Comparison of ENCODE assay signal across 26 cellular contexts in the genomic region with DNA sequence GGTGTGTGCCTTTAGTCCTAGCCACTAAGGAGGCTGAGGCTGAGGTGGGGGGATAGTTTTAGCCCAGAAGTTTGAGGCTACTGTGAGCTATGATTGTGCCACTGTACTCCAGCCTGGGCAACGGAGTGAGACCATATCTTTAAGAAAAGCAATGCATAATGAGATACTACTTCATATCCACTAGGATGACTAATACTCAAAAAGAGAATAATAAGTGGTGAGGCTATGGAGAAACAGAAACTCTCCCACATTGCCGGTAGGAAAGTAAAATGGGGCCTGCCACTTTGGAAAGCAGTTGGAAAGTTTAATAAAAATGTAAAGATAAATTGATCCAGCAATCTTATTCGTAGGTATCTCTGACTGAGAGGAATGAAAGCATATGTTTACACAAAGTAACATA. TPM values are rescaled to one million over a fixed set of nuclear protein-coding genes. Genes with fewer than 3 reads are reported as not detected.
DNase-seq lines count a peak whose midpoint lies in the region; ATAC-seq, FAIRE-seq and TF ChIP-seq lines count a peak whose summit lies in the region.
"Had no signal": no experiment of that assay in that cellular context is flagged by ENCODE, and none has a peak within 500 bp of the region (broad histone marks: within the 10 kb centered on the region; RNA-seq: fewer than 3 reads in every experiment).

No MANE protein-coding gene starts in this region.

- ATAC-seq in HG02623 (IDR thresholded peaks at IDR 0.05; ENCODE audit: unreplicated experiment): no peak
- ATAC-seq in heart right ventricle: no peak
- ATAC-seq: GM12878, HCT116, HepG2, K562, Panc1 had no signal

- no peak for FAIRE-seq in astrocyte (lab: Jason Lieb, UNC)
- FAIRE-seq: D721Med, GM12878, HepG2, K562 had no signal

- H3K79me2 ChIP-seq in astrocyte (ENCODE audit: insufficient read depth, low read length): no peaks in the 10 kb centered on the region

- TF ChIP-seq CTCF in astrocyte (IDR thresholded peaks at IDR 0.05; ENCODE audit: insufficient read depth, low read depth, low read length) (no peak), endodermal cell (conservative IDR thresholded peaks at IDR 0.05) (no peak), heart right ventricle (IDR thresholded peaks at IDR 0.05) (no peak)

- H3K36me3 Mint-ChIP-seq in astrocyte (ENCODE audit: low read depth, unreplicated experiment) (no peaks in the 10 kb centered on the region), endodermal cell (ENCODE audit: low read depth) (no peaks in the 10 kb centered on the region)
- H3K36me3 Mint-ChIP-seq: CD4-positive, CD25-positive, alpha-beta regulatory T cell had no signal

- no peak overlapping the region for H2AFZ ChIP-seq in astrocyte (ENCODE audit: low read depth, low read length)

- H3K9me3 Mint-ChIP-seq in astrocyte (ENCODE audit: unreplicated experiment): no peaks in the 10 kb centered on the region
- no peaks in the 10 kb centered on the region for H3K9me3 Mint-ChIP-seq in endodermal cell
- H3K9me3 Mint-ChIP-seq: CD4-positive, CD25-positive, alpha-beta regulatory T cell had no signal

- intact Hi-C loops in heart right ventricle (cut with DNase I): loop anchor here in 2 of 10 donors (5.0 kb wide), 1 partner anchor 121 kb away; no protein-coding TSS in a partner anchor

- WGBS in endodermal cell (ENCODE audit: insufficient coverage in 1 of 2, insufficient read length in 1 of 2), 2 experiments: 93 to 94% methylated on average over 2 of the region's 3 CpGs
- 83 to 95% methylated on average over 3 of the region's 3 CpGs for WGBS in heart right ventricle, 2 donors

- no peaks in the 10 kb centered on the region for H3K4me1 ChIP-seq in astrocyte (ENCODE audit: insufficient read depth, low read length)
- no peaks in the 10 kb centered on the region for H3K4me1 ChIP-seq in endodermal cell (ENCODE audit: control insufficient read depth, insufficient read depth, low read length)
- no peaks in the 10 kb centered on the region for H3K4me1 ChIP-seq in heart right ventricle

- DNase-seq in Daoy (ENCODE audit: low read depth) (peak; percentile 6), HT1080 (ENCODE audit: low read depth) (peak; percentile 16), astrocyte (ENCODE audit: low read depth) (peak; percentile 13), kidney tubule cell (ENCODE audit: low spot score) (peak; percentile 43), endodermal cell (no peak), heart right ventricle (no peak)
- no peak for DNase-seq in stimulated activated CD4-positive, alpha-beta T cell treated with anti-CD3 and anti-CD28 coated beads, Interleukin-15, amount 100 ng/mL, for 24 hours
- DNase-seq: CD4-positive, CD25-positive, alpha-beta regulatory T cell; GDM1; MG63; NCI-H2029; NCI-H446 treated with DMSO at 0.1 percent for 48 hours; NCI-H526 treated with DMSO at 0.1 percent for 48 hours; SHP77 treated with DMSO at 0.1 percent for 48 hours had no signal

- H3K9me3 ChIP-seq in astrocyte (ENCODE audit: insufficient read depth, low read depth, low read length): no peaks in the 10 kb centered on the region
- no peaks in the 10 kb centered on the region for H3K9me3 ChIP-seq in endodermal cell (ENCODE audit: control insufficient read depth, low read length)
- H3K9me3 ChIP-seq in heart right ventricle: no peaks in the 10 kb centered on the region
- H3K9me3 ChIP-seq: BLaER1, MG63 had no signal

- no peaks in the 10 kb centered on the region for H3K27me3 ChIP-seq in astrocyte (ENCODE audit: insufficient read depth, low read length)
- H3K27me3 ChIP-seq in endodermal cell (ENCODE audit: control insufficient read depth, insufficient read depth, low read length, poor library complexity, severe bottlenecking): no peaks in the 10 kb centered on the region
- peaks cover 0 to 8% (median 0%) of the 10 kb centered on the region in 7 donors for H3K27me3 ChIP-seq in heart right ventricle
- H3K27me3 ChIP-seq: BLaER1, MG63 had no signal

- H3K27me3 Mint-ChIP-seq in astrocyte (ENCODE audit: low read depth, unreplicated experiment) (no peaks in the 10 kb centered on the region), endodermal cell (ENCODE audit: insufficient read depth) (no peaks in the 10 kb centered on the region)

- H3K4me3 ChIP-seq in astrocyte (ENCODE audit: insufficient read depth, low read depth, low read length): no peak overlapping the region
- no peak overlapping the region for H3K4me3 ChIP-seq in endodermal cell (ENCODE audit: low read length)
- H3K4me3 ChIP-seq in heart right ventricle: no peak overlapping the region
- H3K4me3 ChIP-seq: BLaER1, GM12878, K562, MG63 had no signal

- no peak overlapping the region for H3K4me3 Mint-ChIP-seq in astrocyte (ENCODE audit: unreplicated experiment)
- H3K4me3 Mint-ChIP-seq in endodermal cell: no peak overlapping the region
- H3K4me3 Mint-ChIP-seq: CD4-positive, CD25-positive, alpha-beta regulatory T cell had no signal

- H3K27ac Mint-ChIP-seq in astrocyte (ENCODE audit: unreplicated experiment): no peak overlapping the region
- no peak overlapping the region for H3K27ac Mint-ChIP-seq in endodermal cell

- no peaks in the 10 kb centered on the region for H4K20me1 ChIP-seq in astrocyte (ENCODE audit: insufficient read depth, low read length)
- H4K20me1 ChIP-seq: BLaER1 had no signal

- H3K4me1 Mint-ChIP-seq in astrocyte (ENCODE audit: low read depth, unreplicated experiment) (peaks cover 2% of the 10 kb centered on the region), endodermal cell (no peaks in the 10 kb centered on the region)
- H3K4me1 Mint-ChIP-seq: CD4-positive, CD25-positive, alpha-beta regulatory T cell had no signal

- H3K27ac ChIP-seq in astrocyte (ENCODE audit: low read depth, low read length) (no peak overlapping the region), endodermal cell (ENCODE audit: low read depth, low read length) (no peak overlapping the region), heart right ventricle (no peak overlapping the region)
- H3K27ac ChIP-seq: BLaER1 had no signal

- H3K9ac ChIP-seq in astrocyte (ENCODE audit: low read length) (no peak overlapping the region), endodermal cell (ENCODE audit: extremely low read depth, low read length, poor library complexity, severe bottlenecking) (no peak overlapping the region)
- H3K9ac ChIP-seq: BLaER1 had no signal

- H3K4me2 ChIP-seq in astrocyte (ENCODE audit: low read length): no peak overlapping the region

- H3K36me3 ChIP-seq in astrocyte (ENCODE audit: insufficient read depth, low read length) (no peaks in the 10 kb centered on the region), endodermal cell (ENCODE audit: control insufficient read depth, insufficient read depth, low read length) (no peaks in the 10 kb centered on the region), heart right ventricle (no peaks in the 10 kb centered on the region)
- H3K36me3 ChIP-seq: BLaER1, MG63 had no signal

RNA-seq across cellular contexts. Expression of gene NPIPB2, which starts 4.6 kb away (rescaled TPM):
- total RNA-seq in Daoy (2014; rRNA removed; shearing (Covaris generic)): not detected in 2 replicates
- total RNA-seq in HT1080 (2014; rRNA removed; shearing (Covaris generic)): 0.34 and 1.0 TPM in 2 replicates
- polyA plus RNA-seq in HT1080 (2015; cell fraction: cytosol; rRNA removed): 0.67 and 4.5 TPM in 2 replicates
- 11.7 and 14.1 TPM in 2 replicates for polyA plus RNA-seq in HT1080 (2015; cell fraction: nucleus; rRNA removed)
- 7.8 and 10.3 TPM in 2 replicates for total RNA-seq in astrocyte
- total RNA-seq in endodermal cell: 10 to 100 TPM; 10.2 to 15.0 TPM
- polyA plus RNA-seq in endodermal cell (2013, experiment 1 of 2): 3.9 TPM
- polyA plus RNA-seq in endodermal cell (2013, experiment 2 of 2): 4.0 TPM
- total RNA-seq in heart right ventricle: 1 to 10 TPM; 1.2 to 4.7 (median 2.3) TPM
- polyA plus RNA-seq in heart right ventricle: 1 to 10 TPM; 3.7 to 8.9 TPM

RNA-seq across cellular contexts. Expression of gene TNFRSF17, which starts 18.6 kb away (rescaled TPM):
- total RNA-seq in Daoy (2014; rRNA removed; shearing (Covaris generic)): not detected in 2 replicates
- total RNA-seq in HT1080 (2014; rRNA removed; shearing (Covaris generic)): not detected in 2 replicates
- not detected in 2 replicates for polyA plus RNA-seq in HT1080 (2015; cell fraction: cytosol; rRNA removed)
- not detected in 2 replicates for polyA plus RNA-seq in HT1080 (2015; cell fraction: nucleus; rRNA removed)
- not detected in 2 replicates for total RNA-seq in astrocyte
- total RNA-seq in endodermal cell: not detected
- polyA plus RNA-seq in endodermal cell (2013, experiment 1 of 2): not detected
- not detected for polyA plus RNA-seq in endodermal cell (2013, experiment 2 of 2)
- not detected for total RNA-seq in heart right ventricle
- polyA plus RNA-seq in heart right ventricle: not detected
- total RNA-seq: A172; CD4-positive, CD25-positive, alpha-beta regulatory T cell; H4; HepG2; HT-29; K562; LHCN-M2 had no signal
- polyA plus RNA-seq: CD4-positive, CD25-positive, alpha-beta regulatory T cell; HepG2; K562 had no signal

RNA-seq across cellular contexts. Expression of gene SNX29, which starts 30.1 kb away (rescaled TPM):
- total RNA-seq in Daoy (2014; rRNA removed; shearing (Covaris generic)): 3.0 and 7.2 TPM in 2 replicates
- 5.4 and 6.1 TPM in 2 replicates for total RNA-seq in HT1080 (2014; rRNA removed; shearing (Covaris generic))
- 4.1 and 5.1 TPM in 2 replicates for polyA plus RNA-seq in HT1080 (2015; cell fraction: cytosol; rRNA removed)
- 5.4 and 6.6 TPM in 2 replicates for polyA plus RNA-seq in HT1080 (2015; cell fraction: nucleus; rRNA removed)
- total RNA-seq in astrocyte (11.3 and 14.8 TPM in 2 replicates), endodermal cell (10 to 100 TPM; 11.0 to 18.3 TPM), heart right ventricle (10 to 100 TPM; 10.8 to 23.9 (median 14.0) TPM)
- 7.4 TPM for polyA plus RNA-seq in endodermal cell (2013, experiment 1 of 2)
- polyA plus RNA-seq in endodermal cell (2013, experiment 2 of 2): 6.9 TPM
- polyA plus RNA-seq in heart right ventricle: 1 to 10 TPM; 2.1 to 2.8 TPM

RNA-seq across cellular contexts. Expression of gene GSPT1, which starts 30.7 kb away (rescaled TPM):
- 114 TPM in 2 replicates for total RNA-seq in Daoy (2014; rRNA removed; shearing (Covaris generic))
- 86.2 and 94.1 TPM in 2 replicates for total RNA-seq in HT1080 (2014; rRNA removed; shearing (Covaris generic))
- polyA plus RNA-seq in HT1080 (2015; cell fraction: cytosol; rRNA removed): 147 and 178 TPM in 2 replicates
- polyA plus RNA-seq in HT1080 (2015; cell fraction: nucleus; rRNA removed): 237 and 258 TPM in 2 replicates
- total RNA-seq in astrocyte (165 and 173 TPM in 2 replicates), endodermal cell (100 to 1,000 TPM; 110 to 115 TPM), heart right ventricle (100 to 1,000 TPM in 3 of 10 donors, 10 to 100 TPM in 7; 85.5 to 117 (median 95.1) TPM)
- 94.4 TPM for polyA plus RNA-seq in endodermal cell (2013, experiment 1 of 2)
- 97.2 TPM for polyA plus RNA-seq in endodermal cell (2013, experiment 2 of 2)
- polyA plus RNA-seq in heart right ventricle: 10 to 100 TPM; 17.0 to 54.2 TPM

Comparison
In these comparisons a context has a peak if more than half of its experiments do, and no peak if none do; other contexts are left out.
1. DNase-seq: peak in Daoy (single experiment), HT1080 (single experiment), astrocyte (single experiment) and kidney tubule cell (single experiment); none in endodermal cell (single experiment), heart right ventricle (0 of 2) and stimulated activated CD4-positive, alpha-beta T cell treated with anti-CD3 and anti-CD28 coated beads, Interleukin-15, amount 100 ng/mL, for 24 hours (single experiment).